8 cellular contexts compared by ENCODE assay signal in genomic region chr1:167669209-167670139, GRCh38. TPM values are rescaled to one million over a fixed set of nuclear protein-coding genes. Genes with fewer than 3 reads are reported as not detected.
DNase-seq lines count a peak whose midpoint lies in the region; ATAC-seq and TF ChIP-seq lines count a peak whose summit lies in the region.

No MANE protein-coding gene starts in this region.

- CTCF ChIA-PET in MCF 10A (lab: Yijun Ruan, JAX) (interaction anchor here (0.5 to 6.8 kb wide), 13 partner anchors 9 to 449 kb away, joined by 3 to 69 read pairs (median 4); no protein-coding TSS in a partner anchor), WTC11 (lab: Charles Lee) (interaction anchor here (1.1 to 1.5 kb wide), 2 partner anchors 18 to 36 kb away, joined by 3 read pairs; no protein-coding TSS in a partner anchor)

- H3K27me3 ChIP-seq in breast epithelium (no peaks in the 10 kb centered on the region), upper lobe of right lung (no peaks in the 10 kb centered on the region), esophagus muscularis mucosa (no peaks in the 10 kb centered on the region)

- H3K9me3 ChIP-seq in breast epithelium, result no peaks in the 10 kb centered on the region
- no peaks in the 10 kb centered on the region for H3K9me3 ChIP-seq in upper lobe of right lung
- no peaks in the 10 kb centered on the region for H3K9me3 ChIP-seq in esophagus muscularis mucosa

- POLR2A ChIA-PET in MCF 10A (lab: Yijun Ruan, JAX) (interaction anchor here (0.6 to 3.0 kb wide), 9 partner anchors 11 to 1786 kb away, joined by 3 to 7 read pairs (median 3); partner anchors contain the start of genes CREG1, DCAF6 and MPC2), WTC11 (lab: Charles Lee) (no interaction called here)

- H3K36me3 Mint-ChIP-seq in MCF 10A (ENCODE audit: insufficient read depth, unreplicated experiment), result peaks cover 6% of the 10 kb centered on the region
- no peaks in the 10 kb centered on the region for H3K36me3 Mint-ChIP-seq in WTC11
- peaks cover 82% of the 10 kb centered on the region for H3K36me3 Mint-ChIP-seq in activated T-helper 2 cell treated with anti-CD3 and anti-CD28 coated beads, Interferon-gamma antibody, Interleukin-2, Interleukin-4, amounts not matched to agents 10 μg/mL and 5 μg/mL and 100 μg/mL, durations not matched to agents 14 hours and 24 hours and 36 hours (ENCODE audit: low read depth)

- peak; percentile 42 for ATAC-seq in HG02938 (IDR thresholded peaks at IDR 0.05; ENCODE audit: unreplicated experiment)
- ATAC-seq in WTC11, result peak; percentile 69
- peak; percentile 47 for ATAC-seq in upper lobe of right lung

- WGBS in esophagus muscularis mucosa, result 75% methylated on average over 4 of the region's 6 CpGs

- no peaks in the 10 kb centered on the region for H3K36me3 ChIP-seq in breast epithelium
- peaks cover 4% of the 10 kb centered on the region for H3K36me3 ChIP-seq in upper lobe of right lung
- peaks cover 0 to 12% (median 0%) of the 10 kb centered on the region in 4 donors for H3K36me3 ChIP-seq in esophagus muscularis mucosa

- TF ChIP-seq CTCF in MCF 10A (IDR thresholded peaks at IDR 0.05; ENCODE audit: unreplicated experiment) (no peak), breast epithelium (IDR thresholded peaks at IDR 0.05) (no peak), WTC11 (IDR thresholded peaks at IDR 0.05) (no peak), upper lobe of right lung (IDR thresholded peaks at IDR 0.05) (no peak), esophagus muscularis mucosa (IDR thresholded peaks at IDR 0.05) (no peak)

- TF ChIP-seq POLR2A in breast epithelium (IDR thresholded peaks at IDR 0.05) (no peak), esophagus muscularis mucosa (IDR thresholded peaks at IDR 0.05; ENCODE audit: low read depth) (no peak)

- no peaks in the 10 kb centered on the region for H3K27me3 Mint-ChIP-seq in MCF 10A (ENCODE audit: insufficient read depth, unreplicated experiment)
- no peaks in the 10 kb centered on the region for H3K27me3 Mint-ChIP-seq in WTC11 (ENCODE audit: low read depth)
- H3K27me3 Mint-ChIP-seq in activated T-helper 2 cell treated with anti-CD3 and anti-CD28 coated beads, Interferon-gamma antibody, Interleukin-2, Interleukin-4, amounts not matched to agents 10 μg/mL and 5 μg/mL and 100 μg/mL, durations not matched to agents 14 hours and 24 hours and 36 hours (ENCODE audit: low read depth), result no peaks in the 10 kb centered on the region

- H3K4me3 Mint-ChIP-seq in MCF 10A (ENCODE audit: unreplicated experiment), result no peak overlapping the region
- no peak overlapping the region for H3K4me3 Mint-ChIP-seq in WTC11
- H3K4me3 Mint-ChIP-seq in activated T-helper 2 cell treated with anti-CD3 and anti-CD28 coated beads, Interferon-gamma antibody, Interleukin-2, Interleukin-4, amounts not matched to agents 10 μg/mL and 5 μg/mL and 100 μg/mL, durations not matched to agents 14 hours and 24 hours and 36 hours (ENCODE audit: low read depth), result no peak overlapping the region

- DNase-seq in MCF 10A (ENCODE audit: unreplicated experiment) (peak; percentile 45), breast epithelium (ENCODE audit: low spot score in 2 of 2) (no peak), WTC11 (ENCODE audit: low spot score) (no peak), upper lobe of right lung (no peak), esophagus muscularis mucosa (ENCODE audit: extremely low spot score) (no peak)
- DNase-seq in activated T-helper 2 cell treated with anti-CD3 and anti-CD28 coated beads, Interferon-gamma antibody, Interleukin-2, Interleukin-4, amounts not matched to agents 10 μg/mL and 5 μg/mL and 100 μg/mL, durations not matched to agents 14 hours and 24 hours and 36 hours (ENCODE audit: low spot score), result no peak
- DNase-seq in stimulated activated CD4-positive, alpha-beta T cell treated with anti-CD3 and anti-CD28 coated beads, Interleukin-2, amount 100 ng/mL, for 24 hours, result no peak

- H3K27ac ChIP-seq in breast epithelium, result no peak overlapping the region
- H3K27ac ChIP-seq in upper lobe of right lung, result no peak overlapping the region
- H3K27ac ChIP-seq in esophagus muscularis mucosa (replicated peaks in 1 of 4), result no peak overlapping the region

- no peak for TF ChIP-seq EP300 in esophagus muscularis mucosa (IDR thresholded peaks at IDR 0.05)

- H3K4me3 ChIP-seq in breast epithelium, result no peak overlapping the region
- H3K4me3 ChIP-seq in upper lobe of right lung, result no peak overlapping the region
- H3K4me3 ChIP-seq in esophagus muscularis mucosa, result no peak overlapping the region

- no peaks in the 10 kb centered on the region for H3K9me3 Mint-ChIP-seq in MCF 10A (ENCODE audit: unreplicated experiment)
- no peaks in the 10 kb centered on the region for H3K9me3 Mint-ChIP-seq in WTC11
- no peaks in the 10 kb centered on the region for H3K9me3 Mint-ChIP-seq in activated T-helper 2 cell treated with anti-CD3 and anti-CD28 coated beads, Interferon-gamma antibody, Interleukin-2, Interleukin-4, amounts not matched to agents 10 μg/mL and 5 μg/mL and 100 μg/mL, durations not matched to agents 14 hours and 24 hours and 36 hours

- peaks cover 0 to 3% of the 10 kb centered on the region in 2 donors for H3K4me1 ChIP-seq in breast epithelium
- peaks cover 16% of the 10 kb centered on the region for H3K4me1 ChIP-seq in upper lobe of right lung
- peaks cover 4 to 37% (median 11%) of the 10 kb centered on the region in 4 donors for H3K4me1 ChIP-seq in esophagus muscularis mucosa

- H3K27ac Mint-ChIP-seq in MCF 10A (ENCODE audit: low read depth, unreplicated experiment) (no peak overlapping the region), WTC11 (no peak overlapping the region)
- no peak overlapping the region for H3K27ac Mint-ChIP-seq in activated T-helper 2 cell treated with anti-CD3 and anti-CD28 coated beads, Interferon-gamma antibody, Interleukin-2, Interleukin-4, amounts not matched to agents 10 μg/mL and 5 μg/mL and 100 μg/mL, durations not matched to agents 14 hours and 24 hours and 36 hours

- H3K4me1 Mint-ChIP-seq in MCF 10A (ENCODE audit: insufficient read depth, unreplicated experiment) (peaks cover 57% of the 10 kb centered on the region), WTC11 (peaks cover 18% of the 10 kb centered on the region)
- peaks cover 40% of the 10 kb centered on the region for H3K4me1 Mint-ChIP-seq in activated T-helper 2 cell treated with anti-CD3 and anti-CD28 coated beads, Interferon-gamma antibody, Interleukin-2, Interleukin-4, amounts not matched to agents 10 μg/mL and 5 μg/mL and 100 μg/mL, durations not matched to agents 14 hours and 24 hours and 36 hours (ENCODE audit: low read depth)

- no TSS peak for BruUV-seq in MCF 10A (replicated peaks; lab: Mats Ljungman, UMichigan)

- intact Hi-C loops in MCF 10A (cut with micrococcal nuclease) (no loop called here), breast epithelium (cut with DNase I; ENCODE audit: low total_unique reads) (no loop called here), upper lobe of right lung (cut with DNase I) (no loop called here), esophagus muscularis mucosa (cut with DNase I) (no loop called here)
- intact Hi-C loops in activated T-helper 2 cell treated with anti-CD3 and anti-CD28 coated beads, Interferon-gamma antibody, Interleukin-2, Interleukin-4, amounts not matched to agents 10 μg/mL and 5 μg/mL and 100 μg/mL, durations not matched to agents 14 hours and 24 hours and 36 hours (cut with micrococcal nuclease), result no loop called here

TF ChIP-seq in WTC11, 78 proteins besides CTCF, POLR2A, EP300 and RAD21 (continues in another document):
- TF ChIP-seq TP53 (CRISPR knock-in tag; IDR thresholded peaks at IDR 0.05) (no peak), ATF3 (CRISPR knock-in tag; conservative IDR thresholded peaks at IDR 0.05) (no peak), JAZF1 (CRISPR knock-in tag; IDR thresholded peaks at IDR 0.05) (no peak), KAT7 (CRISPR knock-in tag; IDR thresholded peaks at IDR 0.05; ENCODE audit: borderline replicate concordance) (no peak), SMAD3 (CRISPR knock-in tag; IDR thresholded peaks at IDR 0.05; ENCODE audit: borderline replicate concordance) (no peak), RELA (CRISPR knock-in tag; IDR thresholded peaks at IDR 0.05; ENCODE audit: borderline replicate concordance) (no peak)

RNA-seq across cellular contexts. Expression of gene RCSD1, which starts 39.4 kb away (rescaled TPM):
- total RNA-seq in MCF 10A (2022) (0.16 and 0.27 TPM in 2 replicates), breast epithelium (10 to 100 TPM; 11.5 to 29.0 (median 12.0) TPM), WTC11 (2021) (0.23 to 0.71 TPM (median 0.50 TPM) in 3 replicates), upper lobe of right lung (14.8 TPM), esophagus muscularis mucosa (10 to 100 TPM; 16.8 to 19.0 (median 18.5) TPM)
- 84.9 and 91.9 TPM in 2 replicates for total RNA-seq in activated T-helper 2 cell treated with anti-CD3 and anti-CD28 coated beads, Interferon-gamma antibody, Interleukin-2, Interleukin-4, amounts not matched to agents 10 μg/mL and 5 μg/mL and 100 μg/mL, durations not matched to agents 14 hours and 24 hours and 36 hours

RNA-seq across cellular contexts. Expression of gene MPZL1, which starts 52.3 kb away (rescaled TPM):
- total RNA-seq in MCF 10A (2022) (164 and 169 TPM in 2 replicates), breast epithelium (10 to 100 TPM; 43.5 to 86.8 (median 86.2) TPM), WTC11 (2021) (71.7 to 74.1 TPM (median 72.3 TPM) in 3 replicates), upper lobe of right lung (85.2 TPM), esophagus muscularis mucosa (100 to 1,000 TPM in 2 of 4 donors, 10 to 100 TPM in 2; 72.7 to 130 (median 107) TPM)
- total RNA-seq in activated T-helper 2 cell treated with anti-CD3 and anti-CD28 coated beads, Interferon-gamma antibody, Interleukin-2, Interleukin-4, amounts not matched to agents 10 μg/mL and 5 μg/mL and 100 μg/mL, durations not matched to agents 14 hours and 24 hours and 36 hours, result 36.7 and 40.5 TPM in 2 replicates
